In genomic region chr9:99238331-99238730, GRCh38 we compare ENCODE assay signal across 16 cellular contexts. TPM values are rescaled to one million over a fixed set of nuclear protein-coding genes. Genes with fewer than 3 reads are reported as not detected.
DNase-seq lines count a peak whose midpoint lies in the region; ATAC-seq and TF ChIP-seq lines count a peak whose summit lies in the region.
"Had no signal": no experiment of that assay in that cellular context is flagged by ENCODE, and none has a peak within 500 bp of the region (broad histone marks: within the 10 kb centered on the region; RNA-seq: fewer than 3 reads in every experiment).

No MANE protein-coding gene starts in this region.

- DNase-seq in MCF 10A (ENCODE audit: unreplicated experiment) (no peak), breast epithelium (ENCODE audit: low spot score in 2 of 2) (no peak), trophoblast cell (peak in 1 of 2 donors; percentile 25), psoas muscle (no peak), cerebellum (ENCODE audit: low spot score) (no peak)
- no peak for DNase-seq in stimulated activated naive CD8-positive, alpha-beta T cell treated with anti-CD3 and anti-CD28 coated beads, Interleukin-15, amount 100 ng/mL, for 72 hours
- DNase-seq in stimulated activated naive CD4-positive, alpha-beta T cell (lab: John Stamatoyannopoulos, UW), result no peak
- DNase-seq: BE2C; CD4-positive, alpha-beta memory T cell; DMS79 treated with DMSO at 0.1 percent for 48 hours; EL; H9 had no signal

- H3K27ac ChIP-seq in breast epithelium (no peak overlapping the region), SU-DHL-6 (ENCODE audit: low read depth, low read length) (peak overlapping the region; percentile 99), trophoblast cell (ENCODE audit: low read depth, low read length) (no peak overlapping the region), psoas muscle (no peak overlapping the region)
- H3K27ac ChIP-seq: A549, C4-2B had no signal

- H3K9me3 ChIP-seq in breast epithelium, result no peaks in the 10 kb centered on the region
- H3K9me3 ChIP-seq in SU-DHL-6 (ENCODE audit: insufficient read depth, low read length), result peaks cover 14% of the 10 kb centered on the region; the same call in 1 of the 2 replicates
- no peaks in the 10 kb centered on the region for H3K9me3 ChIP-seq in trophoblast cell (ENCODE audit: insufficient read depth, low read depth, low read length)
- H3K9me3 ChIP-seq in psoas muscle, result no peaks in the 10 kb centered on the region
- H3K9me3 ChIP-seq: A549, BE2C had no signal

- no peak overlapping the region for H2BK120ac ChIP-seq in trophoblast cell (ENCODE audit: insufficient read depth, low read length, poor library complexity)

- no peak for TF ChIP-seq POLR2A in breast epithelium (IDR thresholded peaks at IDR 0.05)

- H4K91ac ChIP-seq in trophoblast cell (ENCODE audit: low read depth, low read length), result no peak overlapping the region

- intact Hi-C loops in MCF 10A (cut with micrococcal nuclease), result no loop called here
- intact Hi-C loops in breast epithelium (cut with DNase I; ENCODE audit: low total_unique reads), result no loop called here
- intact Hi-C loops in psoas muscle (cut with DNase I), result no loop called here

- H2BK5ac ChIP-seq in trophoblast cell (ENCODE audit: low read depth, low read length, poor library complexity), result no peak overlapping the region

- POLR2A ChIA-PET in MCF 10A (lab: Yijun Ruan, JAX), result interaction anchor here (0.8 kb wide), 1 partner anchor 825 kb away, joined by 3 read pairs; no protein-coding TSS in a partner anchor

- no peaks in the 10 kb centered on the region for H3K36me3 ChIP-seq in breast epithelium
- peaks cover 21% of the 10 kb centered on the region; the same call in 1 of the 2 replicates for H3K36me3 ChIP-seq in SU-DHL-6 (ENCODE audit: low read length)
- peaks cover 0 to 4% of the 10 kb centered on the region in 2 experiments for H3K36me3 ChIP-seq in trophoblast cell (ENCODE audit: control insufficient read depth in 1 of 2, insufficient read depth in 2 of 2, low read length in 2 of 2)
- H3K36me3 ChIP-seq in psoas muscle (ENCODE audit: insufficient read depth in 1 of 2, low read depth in 1 of 2), result peaks cover 0 to 22% of the 10 kb centered on the region in 2 donors
- H3K36me3 ChIP-seq: BE2C had no signal

- H3K27me3 ChIP-seq in breast epithelium, result no peaks in the 10 kb centered on the region
- no peaks in the 10 kb centered on the region for H3K27me3 ChIP-seq in SU-DHL-6 (ENCODE audit: low read length)
- no peaks in the 10 kb centered on the region for H3K27me3 ChIP-seq in trophoblast cell (ENCODE audit: insufficient read depth, low read length)
- H3K27me3 ChIP-seq in psoas muscle (ENCODE audit: insufficient read depth in 3 of 3, low read length in 2 of 3), result no peaks in the 10 kb centered on the region
- H3K27me3 ChIP-seq: BE2C had no signal

- no peak overlapping the region for H2AK5ac ChIP-seq in trophoblast cell (ENCODE audit: low read length)

- H3K14ac ChIP-seq in trophoblast cell (ENCODE audit: low read length), result no peak overlapping the region

- H3K4ac ChIP-seq in trophoblast cell (ENCODE audit: low read depth, low read length), result no peak overlapping the region

- H3K4me2 ChIP-seq in SU-DHL-6 (ENCODE audit: low read depth, low read length, poor library complexity, severe bottlenecking), result no peak overlapping the region
- no peak overlapping the region for H3K4me2 ChIP-seq in trophoblast cell (ENCODE audit: low read length)
- H3K4me2 ChIP-seq: A549, GM23338 had no signal

- no peak overlapping the region for H3K4me3 Mint-ChIP-seq in MCF 10A (ENCODE audit: unreplicated experiment)
- no peak overlapping the region for H3K4me3 Mint-ChIP-seq in stimulated activated naive CD8-positive, alpha-beta T cell treated with anti-CD3 and anti-CD28 coated beads, Interleukin-15, amount 100 ng/mL, for 72 hours
- H3K4me3 Mint-ChIP-seq: CD4-positive, alpha-beta memory T cell; GM23338; H9 had no signal

- no peaks in the 10 kb centered on the region for H4K20me1 ChIP-seq in SU-DHL-6 (ENCODE audit: low read depth, low read length)

- no TSS peak for BruUV-seq in MCF 10A (replicated peaks; lab: Mats Ljungman, UMichigan)

- no peak overlapping the region for H4K12ac ChIP-seq in trophoblast cell (ENCODE audit: low read depth, low read length)

- H3K79me2 ChIP-seq in SU-DHL-6 (ENCODE audit: insufficient read depth, low read length), result no peaks in the 10 kb centered on the region
- no peaks in the 10 kb centered on the region for H3K79me2 ChIP-seq in trophoblast cell (ENCODE audit: control insufficient read depth, insufficient read depth, low read length, poor library complexity)

- no peaks in the 10 kb centered on the region for H3K9me3 Mint-ChIP-seq in MCF 10A (ENCODE audit: unreplicated experiment)
- H3K9me3 Mint-ChIP-seq in stimulated activated naive CD8-positive, alpha-beta T cell treated with anti-CD3 and anti-CD28 coated beads, Interleukin-15, amount 100 ng/mL, for 72 hours, result peaks cover 0 to 6% of the 10 kb centered on the region in 2 donors
- H3K9me3 Mint-ChIP-seq: H9 had no signal

- peaks cover 57% of the 10 kb centered on the region for H3F3A ChIP-seq in SU-DHL-6 (ENCODE audit: insufficient read depth)

- no peaks in the 10 kb centered on the region for H3K27me3 Mint-ChIP-seq in MCF 10A (ENCODE audit: insufficient read depth, unreplicated experiment)
- no peaks in the 10 kb centered on the region for H3K27me3 Mint-ChIP-seq in stimulated activated naive CD8-positive, alpha-beta T cell treated with anti-CD3 and anti-CD28 coated beads, Interleukin-15, amount 100 ng/mL, for 72 hours
- H3K27me3 Mint-ChIP-seq: CD4-positive, alpha-beta memory T cell had no signal

- no peak for TF ChIP-seq CTCF in MCF 10A (IDR thresholded peaks at IDR 0.05; ENCODE audit: unreplicated experiment)
- no peak for TF ChIP-seq CTCF in breast epithelium (IDR thresholded peaks at IDR 0.05)
- no peak for TF ChIP-seq CTCF in SU-DHL-6 (IDR thresholded peaks at IDR 0.05; ENCODE audit: insufficient read depth, low read length, poor library complexity, severe bottlenecking)
- TF ChIP-seq CTCF in psoas muscle (IDR thresholded peaks at IDR 0.05), result no peak

- H3K79me1 ChIP-seq in trophoblast cell (ENCODE audit: low read length), result no peaks in the 10 kb centered on the region

- H3K4me3 ChIP-seq in breast epithelium (no peak overlapping the region), SU-DHL-6 (ENCODE audit: insufficient read depth, low read length, poor library complexity, severe bottlenecking) (no peak overlapping the region), trophoblast cell (ENCODE audit: low read depth, low read length) (no peak overlapping the region), psoas muscle (no peak overlapping the region)
- H3K4me3 ChIP-seq: A549, GM23338 had no signal

- H3K4me1 Mint-ChIP-seq in MCF 10A (ENCODE audit: insufficient read depth, unreplicated experiment), result no peaks in the 10 kb centered on the region
- H3K4me1 Mint-ChIP-seq in stimulated activated naive CD8-positive, alpha-beta T cell treated with anti-CD3 and anti-CD28 coated beads, Interleukin-15, amount 100 ng/mL, for 72 hours, result peaks cover 60% of the 10 kb centered on the region
- H3K4me1 Mint-ChIP-seq: GM23338, H9 had no signal

- peaks cover 8% of the 10 kb centered on the region for H3K36me3 Mint-ChIP-seq in MCF 10A (ENCODE audit: insufficient read depth, unreplicated experiment)

- H3K27ac Mint-ChIP-seq in MCF 10A (ENCODE audit: low read depth, unreplicated experiment), result peak overlapping the region; percentile 49
- H3K27ac Mint-ChIP-seq in stimulated activated naive CD8-positive, alpha-beta T cell treated with anti-CD3 and anti-CD28 coated beads, Interleukin-15, amount 100 ng/mL, for 72 hours, result no peak overlapping the region
- H3K27ac Mint-ChIP-seq: H9 had no signal

- H3K9ac ChIP-seq in SU-DHL-6 (ENCODE audit: low read length) (no peak overlapping the region), trophoblast cell (ENCODE audit: low read length) (no peak overlapping the region)

- no peak overlapping the region for H2BK12ac ChIP-seq in trophoblast cell (ENCODE audit: low read length)

- no peak overlapping the region for H3K18ac ChIP-seq in trophoblast cell (ENCODE audit: low read length)

- H3K4me1 ChIP-seq in breast epithelium, result no peaks in the 10 kb centered on the region
- H3K4me1 ChIP-seq in trophoblast cell (ENCODE audit: control insufficient read depth in 1 of 2, insufficient read depth in 2 of 2, low read length in 2 of 2), result peaks cover 0 to 9% of the 10 kb centered on the region in 2 experiments
- H3K4me1 ChIP-seq in psoas muscle, result peaks cover 16% of the 10 kb centered on the region
- H3K4me1 ChIP-seq: A549 had no signal

- peak overlapping the region; percentile 83 for H3K23ac ChIP-seq in trophoblast cell (ENCODE audit: low read length)

- peak; percentile 64 for ATAC-seq in stimulated activated naive CD8-positive, alpha-beta T cell treated with anti-CD3 and anti-CD28 coated beads, Interleukin-15, amount 100 ng/mL, for 72 hours
- ATAC-seq in psoas muscle, result no peak
- ATAC-seq: A549, GM23338 had no signal

- no peak overlapping the region for H4K8ac ChIP-seq in trophoblast cell (ENCODE audit: low read depth, low read length)

- no peak overlapping the region for H2AFZ ChIP-seq in SU-DHL-6 (ENCODE audit: low read depth, low read length, severe bottlenecking)
- no peak overlapping the region for H2AFZ ChIP-seq in trophoblast cell (ENCODE audit: insufficient read depth, low read length, poor library complexity)
- H2AFZ ChIP-seq: GM23338 had no signal

- no peaks in the 10 kb centered on the region for H3K9me2 ChIP-seq in SU-DHL-6 (replicated peaks; ENCODE audit: insufficient read depth, low read length)

- CTCF ChIA-PET in MCF 10A (lab: Yijun Ruan, JAX), result interaction anchor here (0.6 kb wide), 1 partner anchor 979 kb away, joined by 4 read pairs; no protein-coding TSS in a partner anchor

RNA-seq across cellular contexts. Expression of gene SEC61B, which starts 16.2 kb away (rescaled TPM):
- 238 and 324 TPM in 2 replicates for total RNA-seq in MCF 10A (2022)
- total RNA-seq in breast epithelium, result 100 to 1,000 TPM in 1 of 3 donors, 10 to 100 TPM in 2; 86.3 to 121 (median 92.9) TPM
- 776 and 817 TPM in 2 replicates for polyA plus RNA-seq in trophoblast cell (2013)
- 10 to 100 TPM; 17.5 to 49.6 (median 36.8) TPM for total RNA-seq in psoas muscle
- 100 to 1,000 TPM in 1 of 3 donors, 10 to 100 TPM in 2; 67.9 to 145 (median 69.5) TPM for polyA plus RNA-seq in psoas muscle
- 30.0 TPM for total RNA-seq in cerebellum

RNA-seq across cellular contexts. Expression of gene ALG2, which starts 16.6 kb away (rescaled TPM):
- total RNA-seq in MCF 10A (2022) (54.6 and 54.7 TPM in 2 replicates), breast epithelium (10 to 100 TPM; 30.2 to 44.5 (median 40.3) TPM), psoas muscle (10 to 100 TPM in 3 of 4 donors, 1 to 10 TPM in 1; 8.3 to 18.8 (median 12.7) TPM), cerebellum (17.1 TPM)
- 69.4 and 72.3 TPM in 2 replicates for polyA plus RNA-seq in trophoblast cell (2013)
- 10 to 100 TPM in 2 of 3 donors, 1 to 10 TPM in 1; 6.6 to 15.7 (median 11.5) TPM for polyA plus RNA-seq in psoas muscle
